ENCODE assay signal across 8 cellular contexts in the genomic region with DNA sequence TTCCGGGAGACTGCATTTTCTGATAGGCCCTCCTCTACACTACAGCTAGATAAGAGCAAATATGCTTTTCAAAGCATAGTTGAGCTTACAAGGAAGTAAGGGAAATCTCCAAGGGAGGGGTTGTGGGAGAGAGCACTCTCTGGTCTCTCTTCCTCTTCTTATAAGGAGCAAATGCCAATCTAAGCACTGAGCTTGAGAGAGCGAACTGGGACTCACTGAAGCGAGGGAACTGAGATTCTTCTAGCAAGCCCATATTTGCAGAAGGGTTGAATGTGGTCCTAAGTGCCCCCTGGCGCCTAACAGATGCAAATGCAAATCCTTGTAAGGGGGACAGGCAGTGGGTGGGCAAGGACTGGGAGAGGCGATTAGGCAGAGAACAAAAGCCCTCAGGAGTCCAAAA.
DNase-seq lines count a peak whose midpoint lies in the region; ATAC-seq and TF ChIP-seq lines count a peak whose summit lies in the region.

No MANE protein-coding gene starts in this region.

- ATAC-seq in GM18909 (IDR thresholded peaks at IDR 0.05; ENCODE audit: poor library complexity, unreplicated experiment): peak; percentile 80
- peak; percentile 67 for ATAC-seq in HG03196 (IDR thresholded peaks at IDR 0.05; ENCODE audit: unreplicated experiment)

- H3K27me3 ChIP-seq in BE2C: no peaks in the 10 kb centered on the region
- peaks cover 3% of the 10 kb centered on the region for H3K27me3 ChIP-seq in CD8-positive, alpha-beta memory T cell (ENCODE audit: insufficient read depth, low read length, poor library complexity, severe bottlenecking)

- H3K4me3 ChIP-seq in BE2C (ENCODE audit: low read depth, low read length) (no peak overlapping the region), fibroblast of the aortic adventitia (ENCODE audit: low read depth, low read length) (no peak overlapping the region)
- H3K4me3 ChIP-seq in CD8-positive, alpha-beta memory T cell (ENCODE audit: low read length): no peak overlapping the region

- no peak overlapping the region for H3K27ac ChIP-seq in CD8-positive, alpha-beta memory T cell (ENCODE audit: low read depth, low read length)

- no peak overlapping the region for H3K27ac Mint-ChIP-seq in CD8-positive, alpha-beta memory T cell

- no peaks in the 10 kb centered on the region for H3K9me3 ChIP-seq in BE2C
- H3K9me3 ChIP-seq in CD8-positive, alpha-beta memory T cell (ENCODE audit: low read length): no peaks in the 10 kb centered on the region

- H3K27me3 Mint-ChIP-seq in CD8-positive, alpha-beta memory T cell: peaks cover 3 to 17% of the 10 kb centered on the region in 2 donors

- TF ChIP-seq CTCF in BE2C (IDR thresholded peaks at IDR 0.05; ENCODE audit: low read depth, low read length) (peak; percentile 63), fibroblast of the aortic adventitia (IDR thresholded peaks at IDR 0.05; ENCODE audit: insufficient read depth, low read length) (peak; percentile 65)

- peak; percentile 27 for DNase-seq in BE2C
- peak; percentile 33 for DNase-seq in SIG-M5 (lab: John Stamatoyannopoulos, UW)
- peak; percentile 53 for DNase-seq in fibroblast of the aortic adventitia (ENCODE audit: low read depth)
- DNase-seq in retina: peak; percentile 74
- no peak for DNase-seq in CD8-positive, alpha-beta memory T cell
- no peak for DNase-seq in NCI-H1048 (lab: John Stamatoyannopoulos, UW)

- H3K9me3 Mint-ChIP-seq in CD8-positive, alpha-beta memory T cell: peaks cover 0 to 3% (median 0%) of the 10 kb centered on the region in 5 donors

- no peak overlapping the region for H3K4me3 Mint-ChIP-seq in CD8-positive, alpha-beta memory T cell

- H3K36me3 Mint-ChIP-seq in CD8-positive, alpha-beta memory T cell: no peaks in the 10 kb centered on the region

- no peaks in the 10 kb centered on the region for H3K4me1 ChIP-seq in BE2C
- H3K4me1 ChIP-seq in CD8-positive, alpha-beta memory T cell (ENCODE audit: insufficient read depth, low read length): no peaks in the 10 kb centered on the region

- CTCF ChIA-PET in CD8-positive, alpha-beta memory T cell (lab: Charles Lee): interaction anchor here (1.2 kb wide), 1 partner anchor 9 kb away, joined by 3 read pairs; no protein-coding TSS in a partner anchor

- H3K4me1 Mint-ChIP-seq in CD8-positive, alpha-beta memory T cell: no peaks in the 10 kb centered on the region

- POLR2A ChIA-PET in CD8-positive, alpha-beta memory T cell (lab: Charles Lee): no interaction called here

- no peaks in the 10 kb centered on the region for H3K36me3 ChIP-seq in BE2C
- no peaks in the 10 kb centered on the region for H3K36me3 ChIP-seq in CD8-positive, alpha-beta memory T cell (ENCODE audit: insufficient read depth, low read length)

Comparison
In these comparisons a context has a peak if more than half of its experiments do, and no peak if none do; other contexts are left out.
1. DNase-seq: peak in BE2C (single experiment), SIG-M5 (single experiment), fibroblast of the aortic adventitia (single experiment) and retina (single experiment); none in CD8-positive, alpha-beta memory T cell (0 of 5) and NCI-H1048 (single experiment).